In the genomic region with DNA sequence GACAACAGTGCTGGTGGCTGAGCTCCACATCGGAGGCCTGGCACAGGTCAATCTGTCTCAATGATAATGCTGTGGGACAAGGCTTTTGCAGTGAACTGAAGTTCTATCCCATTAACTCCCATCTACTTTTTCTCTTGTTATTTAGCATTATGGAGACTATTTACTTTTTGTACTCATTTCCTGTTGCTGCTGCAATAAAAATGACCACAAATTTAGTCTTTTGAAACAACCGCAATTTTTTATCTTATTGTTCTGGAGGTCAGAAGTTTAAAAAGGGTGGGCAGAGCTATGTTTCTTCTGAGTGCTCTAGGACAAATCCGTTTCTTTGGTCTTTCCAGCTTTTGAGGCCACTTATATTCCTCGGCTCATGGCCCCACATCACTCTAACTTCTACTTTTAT, we compare ENCODE assay signal across 25 cellular contexts.
"Had no signal": no experiment of that assay in that cellular context is flagged by ENCODE, and none has a peak within 500 bp of the region (broad histone marks: within the 10 kb centered on the region; RNA-seq: fewer than 3 reads in every experiment).

No MANE protein-coding gene starts in this region.

- DNase-seq: activated CD4-positive, alpha-beta T cell treated with anti-CD3 and anti-CD28 coated beads, Interleukin-2, amount 10 ng/mL, durations not matched to agents 7 days and 5 days; activated CD8-positive, alpha-beta memory T cell treated with anti-CD3 and anti-CD28 coated beads, Interleukin-2, amount 10 ng/mL, durations not matched to agents 7 days and 5 days; activated CD8-positive, alpha-beta T cell treated with anti-CD3 and anti-CD28 coated beads for 36 hours; activated gamma-delta T cell; activated T-cell treated with anti-CD3 and anti-CD28 coated beads for 4 hours; aorta; brain microvascular endothelial cell; caudate nucleus; effector CD4-positive, alpha-beta T cell; erythroblast; foreskin keratinocyte; immature natural killer cell; left cardiac atrium; ovary; stimulated activated CD4-positive, alpha-beta T cell treated with anti-CD3 and anti-CD28 coated beads, Interleukin-1b, Interleukin-23, amount 100 ng/mL, for 48 hours; stimulated activated naive CD8-positive, alpha-beta T cell treated with anti-CD3 and anti-CD28 coated beads, Interleukin-15, amount 100 ng/mL, for 72 hours had no signal

- H3K4me3 ChIP-seq: ovary, prostate gland, right atrium auricular region, skin epidermis, tibial nerve had no signal

- H3K9me3 ChIP-seq: neutrophil, ovary, prostate gland, right atrium auricular region, tibial nerve had no signal

- H3K36me3 ChIP-seq: brain microvascular endothelial cell, neutrophil, ovary, prostate gland, right atrium auricular region, tibial nerve had no signal

- FAIRE-seq: endometrium, urothelium cell line had no signal

- H3K27ac ChIP-seq: brain microvascular endothelial cell, foreskin keratinocyte, neutrophil, ovary, prostate gland, right atrium auricular region, skin epidermis, tibial nerve, VCaP had no signal

- H3K27me3 ChIP-seq: brain microvascular endothelial cell, foreskin keratinocyte, neutrophil, ovary, right atrium auricular region, tibial nerve had no signal

- H3K4me1 ChIP-seq: foreskin keratinocyte, prostate gland, right atrium auricular region, tibial nerve had no signal

- ATAC-seq: activated CD4-positive, CD25-positive, alpha-beta regulatory T cell treated with anti-CD3 and anti-CD28 coated beads, Interleukin-2, amount 50 U/mL, for 24 hours; activated CD8-positive, alpha-beta memory T cell treated with anti-CD3 and anti-CD28 coated beads, Interleukin-2, amount 10 ng/mL, durations not matched to agents 7 days and 5 days; activated CD8-positive, alpha-beta T cell treated with anti-CD3 and anti-CD28 coated beads for 36 hours; foreskin keratinocyte; left cardiac atrium; stimulated activated naive CD8-positive, alpha-beta T cell treated with anti-CD3 and anti-CD28 coated beads, Interleukin-15, amount 100 ng/mL, for 72 hours had no signal
